ENCODE assay signal across 8 cellular contexts in genomic region chr5:179821298-179822058, GRCh38. TPM values are rescaled to one million over a fixed set of nuclear protein-coding genes. Genes with fewer than 3 reads are reported as not detected.
DNase-seq lines count a peak whose midpoint lies in the region; ATAC-seq, FAIRE-seq and TF ChIP-seq lines count a peak whose summit lies in the region.

No MANE protein-coding gene starts in this region.

- peak; percentile 95 for FAIRE-seq in GM12892 (lab: Jason Lieb, UNC)

- ATAC-seq in HG02642 (IDR thresholded peaks at IDR 0.05; ENCODE audit: poor library complexity, unreplicated experiment): peak; percentile 43

- TF ChIP-seq POLR2A in GM12892 (IDR thresholded peaks at IDR 0.05; ENCODE audit: low read depth, low read length): peak; percentile 69; the same call in 1 of the 2 replicates

- DNase-seq in GM12892 (ENCODE audit: insufficient read length) (peak; percentile 96), NCI-H1417 (lab: John Stamatoyannopoulos, UW) (peak; percentile 77 to 86 (median 80)), T-helper 9 cell (peak; percentile 85), astrocyte of the hippocampus (ENCODE audit: low read depth, low spot score) (peak; percentile 96), hippocampal formation (lab: John Stamatoyannopoulos, UW) (peak; percentile 85 to 89), retina (peak; percentile 85), cortex of kidney (lab: John Stamatoyannopoulos, UW) (no peak)

RNA-seq across cellular contexts. Expression of gene SQSTM1, which starts 0.8 kb away (rescaled TPM):
- 58.6 TPM for polyA plus RNA-seq in GM12892 (2012; ENCODE audit: missing spikeins)

RNA-seq across cellular contexts. Expression of gene MGAT4B, which starts 14.8 kb away (rescaled TPM):
- 51.3 TPM for polyA plus RNA-seq in GM12892 (2012; ENCODE audit: missing spikeins)

RNA-seq across cellular contexts. Expression of gene LTC4S, which starts 27.7 kb away (rescaled TPM):
- polyA plus RNA-seq in GM12892 (2012; ENCODE audit: missing spikeins): not detected

RNA-seq across cellular contexts. Expression of gene MRNIP, which starts 37.1 kb away (rescaled TPM):
- polyA plus RNA-seq in GM12892 (2012; ENCODE audit: missing spikeins): 23.3 TPM
